In the genomic region with DNA sequence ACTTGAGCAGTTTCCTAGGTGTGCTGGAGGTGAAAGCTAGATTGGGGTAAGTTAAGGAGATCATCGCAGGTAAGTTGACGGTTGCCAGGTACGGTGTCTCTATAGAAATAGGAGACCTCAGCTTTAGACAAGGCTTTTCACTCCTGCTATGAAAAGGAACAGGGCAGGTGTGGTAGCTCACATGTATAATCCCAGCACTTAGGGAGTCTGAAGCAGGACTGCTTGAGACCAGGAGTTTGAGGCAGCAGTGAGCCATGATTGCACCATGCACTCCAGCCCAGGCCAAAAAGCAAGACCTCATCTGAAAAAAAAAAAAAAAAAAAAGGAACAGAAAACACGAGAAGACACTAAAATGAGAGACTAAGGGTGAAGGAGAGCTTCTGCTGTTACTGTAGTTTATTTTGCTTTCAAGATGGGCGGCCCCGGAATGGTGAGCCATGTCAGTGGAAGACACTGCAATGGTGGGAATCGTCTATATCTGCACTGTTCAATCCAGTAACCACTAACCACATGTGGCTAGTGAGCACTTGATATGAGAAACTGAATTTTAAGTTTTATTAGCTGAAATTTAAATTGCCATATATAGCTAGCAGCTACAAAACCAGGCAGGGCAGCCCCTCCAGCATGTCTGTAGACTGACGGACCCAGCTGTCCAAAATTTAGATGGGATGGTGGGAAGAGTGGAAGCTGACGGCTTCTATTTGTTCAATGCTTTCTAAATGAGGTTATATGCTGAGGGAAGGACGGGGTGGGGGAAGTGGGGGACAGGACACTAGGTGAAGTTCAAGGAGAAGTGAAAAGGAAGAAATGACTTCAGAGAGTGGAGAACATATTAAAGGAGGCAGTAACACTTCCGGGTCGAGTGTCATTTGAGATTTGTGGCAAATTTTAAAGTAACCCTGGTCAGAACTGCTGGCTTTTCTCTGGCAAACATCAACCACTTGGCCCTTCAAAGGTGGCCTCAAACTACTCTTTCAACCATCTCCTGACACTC, we compare ENCODE assay signal across 11 cellular contexts. TPM values are rescaled to one million over a fixed set of nuclear protein-coding genes. Genes with fewer than 3 reads are reported as not detected.
DNase-seq lines count a peak whose midpoint lies in the region; ATAC-seq, FAIRE-seq and TF ChIP-seq lines count a peak whose summit lies in the region.
"Had no signal": no experiment of that assay in that cellular context is flagged by ENCODE, and none has a peak within 500 bp of the region (broad histone marks: within the 10 kb centered on the region; RNA-seq: fewer than 3 reads in every experiment).

No MANE protein-coding gene starts in this region.

- no peaks in the 10 kb centered on the region for H3K36me3 ChIP-seq in colonic mucosa
- H3K36me3 ChIP-seq in thyroid gland: no peaks in the 10 kb centered on the region

- H3K9ac ChIP-seq in colonic mucosa (ENCODE audit: low read depth in 2 of 2, low read length in 2 of 2): no peak overlapping the region

- intact Hi-C loops in colonic mucosa (cut with DNase I): no loop called here
- intact Hi-C loops in thyroid gland (cut with DNase I): no loop called here

- DNase-seq in GM12892 (ENCODE audit: insufficient read length) (no peak), GM20000 (ENCODE audit: low spot score) (peak; percentile 49), erythroblast (lab: John Stamatoyannopoulos, UW) (peak; percentile 40 to 55), colonic mucosa (no peak), thyroid gland (no peak), DMS114 treated with DMSO at 0.1 percent for 48 hours (lab: John Stamatoyannopoulos, UW; ENCODE audit: unreplicated experiment) (no peak), GOT3 (lab: John Stamatoyannopoulos, UW) (no peak)
- DNase-seq: amygdala; NCI-H146; stimulated activated CD4-positive, alpha-beta T cell treated with anti-CD3 and anti-CD28 coated beads, Interleukin-4, amount 100 ng/mL, for 24 hours had no signal

- peak; percentile 90 for FAIRE-seq in GM12892 (lab: Jason Lieb, UNC)

- ATAC-seq in HG03439 (IDR thresholded peaks at IDR 0.05; ENCODE audit: unreplicated experiment): peak; percentile 44

- H3K4me1 ChIP-seq in colonic mucosa (no peaks in the 10 kb centered on the region), thyroid gland (peaks cover 5 to 9% of the 10 kb centered on the region in 2 donors)

- TF ChIP-seq CTCF in GM20000 (IDR thresholded peaks at IDR 0.05; ENCODE audit: extremely low read depth, missing control alignments) (no peak), colonic mucosa (IDR thresholded peaks at IDR 0.05) (no peak), thyroid gland (IDR thresholded peaks at IDR 0.05) (no peak)

- 85 to 89% methylated on average over 12 of the region's 12 CpGs for WGBS in thyroid gland, 2 donors

- no peak overlapping the region for H3K4me3 ChIP-seq in colonic mucosa
- no peak overlapping the region for H3K4me3 ChIP-seq in thyroid gland (replicated peaks in 1 of 3)

- TF ChIP-seq POLR2A in GM12892 (IDR thresholded peaks at IDR 0.05; ENCODE audit: low read depth, low read length) (no peak), erythroblast (IDR thresholded peaks at IDR 0.05; ENCODE audit: low read length) (no peak), thyroid gland (IDR thresholded peaks at IDR 0.05) (no peak)

- H3K9me3 ChIP-seq in colonic mucosa (no peaks in the 10 kb centered on the region), thyroid gland (no peaks in the 10 kb centered on the region)

- H3K27me3 ChIP-seq in colonic mucosa (no peaks in the 10 kb centered on the region), thyroid gland (no peaks in the 10 kb centered on the region)

- H3K27ac ChIP-seq in colonic mucosa (no peak overlapping the region), thyroid gland (no peak overlapping the region)

RNA-seq across cellular contexts. Expression of a gene that starts 9.7 kb away (rescaled TPM):
- 66.0 TPM for polyA plus RNA-seq in GM12892 (2012; ENCODE audit: missing spikeins)
- total RNA-seq in colonic mucosa (10 to 100 TPM; 12.1 to 14.9 TPM), thyroid gland (10 to 100 TPM; 16.5 to 23.2 (median 19.3) TPM)

Comparison
In these comparisons a context has a peak if more than half of its experiments do, and no peak if none do; other contexts are left out.
1. DNase-seq: peak in GM20000 (single experiment) and erythroblast (2 of 2); none in GM12892 (single experiment), colonic mucosa (single experiment), thyroid gland (0 of 2), DMS114 treated with DMSO at 0.1 percent for 48 hours (single experiment) and GOT3 (single experiment).